Comparison of ENCODE assay signal across 24 cellular contexts in the genomic region with DNA sequence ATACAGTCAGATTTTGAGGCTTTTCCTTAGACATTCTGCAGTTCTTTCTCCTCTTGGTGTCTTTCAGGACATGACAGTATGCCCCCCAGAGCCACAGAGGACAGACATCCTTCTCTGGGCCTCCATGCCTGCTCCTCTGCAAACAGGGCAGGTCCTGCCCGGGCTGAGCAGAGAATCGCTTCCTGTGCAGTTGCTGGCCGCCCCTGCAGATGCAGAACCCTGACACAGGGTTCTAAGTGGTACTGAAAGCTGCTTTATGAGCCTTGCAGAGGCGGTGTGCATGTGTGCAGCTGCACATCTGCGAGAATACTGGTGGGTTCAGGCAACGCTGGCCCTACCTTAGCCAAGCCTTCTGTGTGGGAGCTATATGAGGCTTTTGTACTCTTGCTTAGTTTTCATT. TPM values are rescaled to one million over a fixed set of nuclear protein-coding genes. Genes with fewer than 3 reads are reported as not detected.
DNase-seq lines count a peak whose midpoint lies in the region; ATAC-seq and TF ChIP-seq lines count a peak whose summit lies in the region.
"Had no signal": no experiment of that assay in that cellular context is flagged by ENCODE, and none has a peak within 500 bp of the region (broad histone marks: within the 10 kb centered on the region; RNA-seq: fewer than 3 reads in every experiment).

No MANE protein-coding gene starts in this region.

- no peaks in the 10 kb centered on the region for H3K9me3 Mint-ChIP-seq in stimulated activated memory B cell treated with anti-CD40 and anti-IgM and Interleukin-4, amounts not matched to agents 10 μg/mL and 1 μg/mL and 100 μg/mL, for 72 hours
- H3K9me3 Mint-ChIP-seq: GM23338, H9 had no signal

- H3K27ac Mint-ChIP-seq in stimulated activated memory B cell treated with anti-CD40 and anti-IgM and Interleukin-4, amounts not matched to agents 10 μg/mL and 1 μg/mL and 100 μg/mL, for 72 hours, result no peak overlapping the region
- H3K27ac Mint-ChIP-seq: CD4-positive, CD25-positive, alpha-beta regulatory T cell; GM23338; HFFc6 had no signal

- H2AFZ ChIP-seq in Loucy (ENCODE audit: low read length), result peak overlapping the region; percentile 69
- H2AFZ ChIP-seq: GM23338 had no signal

- no peak overlapping the region for H3K4me3 ChIP-seq in Loucy (ENCODE audit: low read length, poor library complexity, severe bottlenecking)
- H3K4me3 ChIP-seq: GM23338 had no signal

- no peaks in the 10 kb centered on the region for H3F3A ChIP-seq in Loucy (ENCODE audit: low read depth)

- no peaks in the 10 kb centered on the region for H3K36me3 ChIP-seq in Loucy (ENCODE audit: insufficient read depth, low read length)
- H3K36me3 ChIP-seq: BE2C had no signal

- peak; percentile 40 for DNase-seq in left kidney (ENCODE audit: low read depth, low spot score)
- no peak for DNase-seq in NCI-H128 (lab: John Stamatoyannopoulos, UW; ENCODE audit: unreplicated experiment)
- DNase-seq: BE2C; CD4-positive, CD25-positive, alpha-beta regulatory T cell; H9; HFFc6; Kasumi-1; MV-4-11; NCI-H1105; NCI-H146; NCI-H1930; NCI-H2107; NCI-H524 treated with DMSO at 0.1 percent for 48 hours; NCI-H774; RPMI8226; SHP77 treated with DMSO at 0.1 percent for 48 hours had no signal

- no peaks in the 10 kb centered on the region for H3K4me1 Mint-ChIP-seq in stimulated activated memory B cell treated with anti-CD40 and anti-IgM and Interleukin-4, amounts not matched to agents 10 μg/mL and 1 μg/mL and 100 μg/mL, for 72 hours
- H3K4me1 Mint-ChIP-seq: CD4-positive, CD25-positive, alpha-beta regulatory T cell had no signal

- no peaks in the 10 kb centered on the region for H3K27me3 ChIP-seq in Loucy (ENCODE audit: insufficient read depth, low read length, poor library complexity, severe bottlenecking)
- H3K27me3 ChIP-seq: BE2C had no signal

- no peak overlapping the region for H3K9ac ChIP-seq in Loucy (ENCODE audit: low read depth, low read length, poor library complexity, severe bottlenecking)

- no peak for TF ChIP-seq CTCF in Loucy (conservative IDR thresholded peaks at IDR 0.05; ENCODE audit: low read length)

- H3K9me2 ChIP-seq in Loucy (replicated peaks; ENCODE audit: low read depth, low read length), result no peaks in the 10 kb centered on the region

- no peaks in the 10 kb centered on the region for H3K9me3 ChIP-seq in Loucy (ENCODE audit: insufficient read depth, low read depth, low read length)
- H3K9me3 ChIP-seq: BE2C had no signal

- H3K4me1 ChIP-seq in Loucy (ENCODE audit: insufficient read depth, low read length, poor library complexity, severe bottlenecking), result peaks cover 25% of the 10 kb centered on the region
- H3K4me1 ChIP-seq: BE2C had no signal

- no peaks in the 10 kb centered on the region for H3K27me3 Mint-ChIP-seq in stimulated activated memory B cell treated with anti-CD40 and anti-IgM and Interleukin-4, amounts not matched to agents 10 μg/mL and 1 μg/mL and 100 μg/mL, for 72 hours
- H3K27me3 Mint-ChIP-seq: CD4-positive, CD25-positive, alpha-beta regulatory T cell had no signal

- ATAC-seq in stimulated activated memory B cell treated with anti-CD40 and anti-IgM and Interleukin-4, amounts not matched to agents 10 μg/mL and 1 μg/mL and 100 μg/mL, for 72 hours, result peak; percentile 53
- no peak for ATAC-seq in esophagus mucosa
- no peak for ATAC-seq in GM21526 (IDR thresholded peaks at IDR 0.05; ENCODE audit: low FRiP score, unreplicated experiment)
- ATAC-seq in HG02852 (IDR thresholded peaks at IDR 0.05; ENCODE audit: unreplicated experiment), result no peak
- ATAC-seq: GM23338 had no signal

- no peaks in the 10 kb centered on the region for H4K20me1 ChIP-seq in Loucy (ENCODE audit: insufficient read depth, low read length, poor library complexity, severe bottlenecking)

- peak overlapping the region; percentile 38 for H3K27ac ChIP-seq in angular gyrus (ENCODE audit: low read depth, low read length)
- H3K27ac ChIP-seq: HL-60 had no signal

- no peaks in the 10 kb centered on the region for H3K36me3 Mint-ChIP-seq in stimulated activated memory B cell treated with anti-CD40 and anti-IgM and Interleukin-4, amounts not matched to agents 10 μg/mL and 1 μg/mL and 100 μg/mL, for 72 hours
- H3K36me3 Mint-ChIP-seq: CD4-positive, CD25-positive, alpha-beta regulatory T cell had no signal

- no peak overlapping the region for H3K4me2 ChIP-seq in Loucy (ENCODE audit: low read depth, low read length, poor library complexity, severe bottlenecking)
- H3K4me2 ChIP-seq: GM23338 had no signal

- H3K79me2 ChIP-seq in Loucy (ENCODE audit: insufficient read depth, low read length), result no peaks in the 10 kb centered on the region

- H3K4me3 Mint-ChIP-seq in stimulated activated memory B cell treated with anti-CD40 and anti-IgM and Interleukin-4, amounts not matched to agents 10 μg/mL and 1 μg/mL and 100 μg/mL, for 72 hours, result no peak overlapping the region
- H3K4me3 Mint-ChIP-seq: CD4-positive, CD25-positive, alpha-beta regulatory T cell; GM23338; H9; HFFc6 had no signal

RNA-seq across cellular contexts. Expression of gene FLRT2, which starts 54.5 kb away (rescaled TPM):
- 2.1 TPM for total RNA-seq in esophagus mucosa
- total RNA-seq: CD4-positive, CD25-positive, alpha-beta regulatory T cell had no signal
